Comparison of ENCODE assay signal across 1 cellular context in the genomic region with DNA sequence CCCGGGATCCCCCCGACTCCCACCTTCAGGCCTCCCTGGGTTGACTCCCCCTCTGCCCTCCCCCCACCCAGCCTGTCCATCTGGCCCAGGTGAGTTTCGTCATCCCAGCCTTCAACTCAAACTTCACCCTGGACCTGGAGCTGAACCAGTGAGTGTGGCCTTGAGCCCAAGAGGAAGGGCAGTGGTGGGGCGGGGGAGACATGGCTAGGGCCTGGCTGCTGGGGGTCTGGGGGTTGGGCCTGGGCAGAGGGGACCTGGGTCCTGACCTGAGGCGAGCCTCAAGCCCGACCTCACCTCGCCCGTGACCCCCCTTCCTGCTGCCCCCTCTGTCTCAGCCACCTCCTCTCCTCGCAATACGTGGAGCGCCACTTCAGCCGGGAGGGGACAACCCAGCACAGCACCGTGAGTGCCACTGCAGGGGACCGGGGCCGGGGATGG.
A peak's percentile ranks its signal among the peaks of the same experiment; 100 is the strongest.
TF ChIP-seq lines count a peak whose summit lies in the region.

No MANE protein-coding gene starts in this region.

TF ChIP-seq in HepG2, 621 proteins besides CTCF, POLR2A, EP300 and RAD21 (continued from another document and continues in another):
- TF ChIP-seq REST (IDR thresholded peaks at IDR 0.05; ENCODE audit: borderline replicate concordance in 1 of 2, low read depth in 1 of 2, low read length in 2 of 2) (no peak), FOXO1 (CRISPR knock-in tag; IDR thresholded peaks at IDR 0.05) (no peak), BCLAF1 (IDR thresholded peaks at IDR 0.05) (no peak), ZSCAN22 (CRISPR knock-in tag; IDR thresholded peaks at IDR 0.05) (no peak), ZNF576 (CRISPR knock-in tag; IDR thresholded peaks at IDR 0.05) (no peak), ZFP36 (IDR thresholded peaks at IDR 0.05; ENCODE audit: borderline replicate concordance, low read depth, low read length, partially characterized antibody) (no peak), ELF4 (CRISPR knock-in tag; IDR thresholded peaks at IDR 0.05; ENCODE audit: borderline replicate concordance) (no peak), SP140L (CRISPR knock-in tag; IDR thresholded peaks at IDR 0.05; ENCODE audit: borderline replicate concordance) (no peak), SRSF9 (IDR thresholded peaks at IDR 0.05; ENCODE audit: borderline replicate concordance, insufficient read depth, low read depth, low read length, poor library complexity, severe bottlenecking) (no peak), ARID3A (IDR thresholded peaks at IDR 0.05; ENCODE audit: low read depth, low read length) (no peak), GTF2F1 (IDR thresholded peaks at IDR 0.05; ENCODE audit: low read length) (no peak), CAMTA2 (CRISPR knock-in tag; IDR thresholded peaks at IDR 0.05; ENCODE audit: borderline replicate concordance) (no peak), FOXK2 (IDR thresholded peaks at IDR 0.05) (no peak), ZBTB20 (CRISPR knock-in tag; IDR thresholded peaks at IDR 0.05; ENCODE audit: borderline replicate concordance, low read depth) (no peak), PAXIP1 (CRISPR knock-in tag; conservative IDR thresholded peaks at IDR 0.05) (peak; percentile 64), ZNF614 (CRISPR knock-in tag; IDR thresholded peaks at IDR 0.05; ENCODE audit: borderline replicate concordance) (no peak), NRL (CRISPR knock-in tag; IDR thresholded peaks at IDR 0.05; ENCODE audit: borderline replicate concordance) (no peak; the same call in 1 of the 2 replicates), FOSL2 (CRISPR knock-in tag; IDR thresholded peaks at IDR 0.05) (peak; percentile 27), FLYWCH1 (CRISPR knock-in tag; IDR thresholded peaks at IDR 0.05) (no peak), ZNF34 (CRISPR knock-in tag; IDR thresholded peaks at IDR 0.05; ENCODE audit: borderline replicate concordance) (no peak), ZNF790 (CRISPR knock-in tag; IDR thresholded peaks at IDR 0.05; ENCODE audit: borderline replicate concordance) (no peak), ZEB1 (IDR thresholded peaks at IDR 0.05; ENCODE audit: insufficient replicate concordance, low read depth) (peak; percentile 40), SMARCE1 (IDR thresholded peaks at IDR 0.05; ENCODE audit: borderline replicate concordance) (no peak), FOXC1 (CRISPR knock-in tag; IDR thresholded peaks at IDR 0.05; ENCODE audit: borderline replicate concordance) (no peak; the same call in 1 of the 2 replicates), SRF (IDR thresholded peaks at IDR 0.05; ENCODE audit: low read depth, low read length) (no peak), ZNF326 (CRISPR knock-in tag; IDR thresholded peaks at IDR 0.05; ENCODE audit: borderline replicate concordance) (no peak), ZNF672 (CRISPR knock-in tag; IDR thresholded peaks at IDR 0.05) (no peak), BCL6 (CRISPR knock-in tag; IDR thresholded peaks at IDR 0.05) (peak; percentile 62), SRSF4 (IDR thresholded peaks at IDR 0.05; ENCODE audit: low read depth, low read length, poor library complexity, severe bottlenecking) (no peak), ZFP36L1 (CRISPR knock-in tag; IDR thresholded peaks at IDR 0.05) (no peak), PITX1 (CRISPR knock-in tag; IDR thresholded peaks at IDR 0.05) (no peak; the same call in 1 of the 2 replicates), HOXA7 (CRISPR knock-in tag; IDR thresholded peaks at IDR 0.05) (no peak), ZNF441 (CRISPR knock-in tag; IDR thresholded peaks at IDR 0.05; ENCODE audit: borderline replicate concordance) (no peak), ZNF710 (CRISPR knock-in tag; IDR thresholded peaks at IDR 0.05; ENCODE audit: borderline replicate concordance) (no peak), ZUFSP (CRISPR knock-in tag; IDR thresholded peaks at IDR 0.05; ENCODE audit: borderline replicate concordance) (no peak), ZFP82 (CRISPR knock-in tag; IDR thresholded peaks at IDR 0.05; ENCODE audit: borderline replicate concordance) (no peak), SOX6 (IDR thresholded peaks at IDR 0.05) (no peak), SOX6 (CRISPR knock-in tag; IDR thresholded peaks at IDR 0.05) (peak; percentile 44; the same call in 1 of the 2 replicates)
- TF ChIP-seq, protein P1, sequence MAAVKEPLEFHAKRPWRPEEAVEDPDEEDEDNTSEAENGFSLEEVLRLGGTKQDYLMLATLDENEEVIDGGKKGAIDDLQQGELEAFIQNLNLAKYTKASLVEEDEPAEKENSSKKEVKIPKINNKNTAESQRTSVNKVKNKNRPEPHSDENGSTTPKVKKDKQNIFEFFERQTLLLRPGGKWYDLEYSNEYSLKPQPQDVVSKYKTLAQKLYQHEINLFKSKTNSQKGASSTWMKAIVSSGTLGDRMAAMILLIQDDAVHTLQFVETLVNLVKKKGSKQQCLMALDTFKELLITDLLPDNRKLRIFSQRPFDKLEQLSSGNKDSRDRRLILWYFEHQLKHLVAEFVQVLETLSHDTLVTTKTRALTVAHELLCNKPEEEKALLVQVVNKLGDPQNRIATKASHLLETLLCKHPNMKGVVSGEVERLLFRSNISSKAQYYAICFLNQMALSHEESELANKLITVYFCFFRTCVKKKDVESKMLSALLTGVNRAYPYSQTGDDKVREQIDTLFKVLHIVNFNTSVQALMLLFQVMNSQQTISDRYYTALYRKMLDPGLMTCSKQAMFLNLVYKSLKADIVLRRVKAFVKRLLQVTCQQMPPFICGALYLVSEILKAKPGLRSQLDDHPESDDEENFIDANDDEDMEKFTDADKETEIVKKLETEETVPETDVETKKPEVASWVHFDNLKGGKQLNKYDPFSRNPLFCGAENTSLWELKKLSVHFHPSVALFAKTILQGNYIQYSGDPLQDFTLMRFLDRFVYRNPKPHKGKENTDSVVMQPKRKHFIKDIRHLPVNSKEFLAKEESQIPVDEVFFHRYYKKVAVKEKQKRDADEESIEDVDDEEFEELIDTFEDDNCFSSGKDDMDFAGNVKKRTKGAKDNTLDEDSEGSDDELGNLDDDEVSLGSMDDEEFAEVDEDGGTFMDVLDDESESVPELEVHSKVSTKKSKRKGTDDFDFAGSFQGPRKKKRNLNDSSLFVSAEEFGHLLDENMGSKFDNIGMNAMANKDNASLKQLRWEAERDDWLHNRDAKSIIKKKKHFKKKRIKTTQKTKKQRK (IDR thresholded peaks at IDR 0.05; ENCODE audit: low read length) = no peak
